Comparison of ENCODE assay signal across 4 cellular contexts in the genomic region with DNA sequence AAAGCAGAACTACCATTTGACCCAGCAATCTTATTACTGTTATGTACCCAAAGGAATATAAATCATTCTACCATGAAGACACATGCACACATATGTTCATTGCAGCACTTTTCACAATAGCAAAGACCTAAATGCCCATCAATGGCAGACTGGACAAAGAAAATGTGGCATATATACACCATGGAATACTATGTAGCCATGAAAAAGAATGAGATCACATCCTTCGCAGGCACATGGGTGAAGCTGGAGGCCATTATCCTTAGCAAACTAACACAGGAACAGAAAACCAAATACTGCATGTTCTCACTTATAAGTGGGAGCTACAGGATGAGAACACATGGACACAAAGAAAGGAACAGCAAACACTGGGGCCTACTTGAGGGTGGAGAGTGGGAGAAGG. TPM values are rescaled to one million over a fixed set of nuclear protein-coding genes. Genes with fewer than 3 reads are reported as not detected.
"Had no signal": no experiment of that assay in that cellular context is flagged by ENCODE, and none has a peak within 500 bp of the region (broad histone marks: within the 10 kb centered on the region; RNA-seq: fewer than 3 reads in every experiment).

No MANE protein-coding gene starts in this region.

RNA-seq across cellular contexts. Expression of a gene that starts 28.5 kb away (rescaled TPM):
- total RNA-seq: LHCN-M2 had no signal

RNA-seq across cellular contexts. Expression of a gene that starts 51.0 kb away (rescaled TPM):
- total RNA-seq: LHCN-M2, M059J, MCF 10A, NCI-H460 had no signal
